In the genomic region with DNA sequence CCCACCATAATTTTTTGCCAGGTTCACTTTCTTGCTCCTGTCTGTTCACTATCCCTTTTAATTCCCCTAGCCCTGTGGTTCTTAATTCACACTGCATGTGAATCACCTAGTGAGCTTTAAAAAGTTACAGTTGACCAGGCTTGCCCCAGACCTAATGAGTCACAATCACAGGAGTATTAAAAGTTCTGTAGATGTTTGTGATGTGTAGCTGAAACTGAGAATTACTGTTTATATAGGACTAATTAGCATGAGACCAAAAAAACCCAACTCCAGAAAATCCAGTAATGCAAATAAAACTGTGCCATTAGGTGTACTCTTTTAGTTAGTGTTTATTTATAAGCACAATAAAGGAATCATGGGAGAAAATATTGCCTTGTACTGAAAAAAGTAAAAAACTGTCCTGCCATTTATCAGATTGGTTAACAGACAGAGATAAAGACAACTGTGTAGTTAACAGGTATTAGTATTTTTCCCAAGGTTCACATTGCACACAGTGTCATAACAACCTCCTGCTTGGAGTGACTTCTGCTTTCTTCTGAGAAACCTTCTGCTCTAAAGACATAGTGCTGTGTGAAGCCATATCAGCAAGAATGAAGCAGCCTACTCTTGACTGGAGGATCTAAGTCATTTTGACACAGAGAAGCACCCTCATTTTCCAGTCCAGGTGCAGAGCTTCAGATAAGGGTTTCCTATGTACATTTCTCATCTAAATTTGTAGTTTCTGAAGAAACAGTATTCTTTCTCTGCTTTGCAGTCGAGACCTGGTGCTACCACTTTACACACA, we compare ENCODE assay signal across 1 cellular context.
TF ChIP-seq lines count a peak whose summit lies in the region.

No MANE protein-coding gene starts in this region.

TF ChIP-seq in GM23338, 12 proteins besides CTCF, POLR2A, EP300 and RAD21 (continued from another document):
- no peak for TF ChIP-seq ZNF462 (CRISPR knock-in tag; IDR thresholded peaks at IDR 0.05)
- TF ChIP-seq ETS1 (IDR thresholded peaks at IDR 0.05), result no peak
- no peak for TF ChIP-seq JUNB (IDR thresholded peaks at IDR 0.05; ENCODE audit: unreplicated experiment)
- no peak for TF ChIP-seq STAT1 (IDR thresholded peaks at IDR 0.05; ENCODE audit: unreplicated experiment)
TF ChIP-seq in GM23338: peak in this region for 0.
